In genomic region chr13:26952551-26953138, GRCh38 we compare ENCODE assay signal across 14 cellular contexts.
"Had no signal": no experiment of that assay in that cellular context is flagged by ENCODE, and none has a peak within 500 bp of the region (broad histone marks: within the 10 kb centered on the region; RNA-seq: fewer than 3 reads in every experiment).

No MANE protein-coding gene starts in this region.

- H3K4me2 ChIP-seq: smooth muscle cell had no signal

- H3K9me3 Mint-ChIP-seq: activated naive CD8-positive, alpha-beta T cell treated with anti-CD3 and anti-CD28 coated beads for 36 hours; activated T-cell treated with anti-CD3 and anti-CD28 coated beads, Interleukin-2, amount 50 U/mL, for 72 hours; type B pancreatic cell had no signal

- H3K4me1 Mint-ChIP-seq: activated naive CD8-positive, alpha-beta T cell treated with anti-CD3 and anti-CD28 coated beads for 36 hours had no signal

- H3K27ac ChIP-seq: cardiac muscle cell had no signal

- H3K27me3 ChIP-seq: cardiac muscle cell, heart left ventricle had no signal

- H3K36me3 ChIP-seq: cardiac muscle cell, heart left ventricle had no signal

- H3K4me3 ChIP-seq: cardiac muscle cell, heart left ventricle, smooth muscle cell had no signal

- H3K36me3 Mint-ChIP-seq: activated naive CD8-positive, alpha-beta T cell treated with anti-CD3 and anti-CD28 coated beads for 36 hours; type B pancreatic cell had no signal

- H3K4me3 Mint-ChIP-seq: activated naive CD8-positive, alpha-beta T cell treated with anti-CD3 and anti-CD28 coated beads for 36 hours; activated T-cell treated with anti-CD3 and anti-CD28 coated beads, Interleukin-2, amount 50 U/mL, for 72 hours; type B pancreatic cell had no signal

- H3K9me3 ChIP-seq: heart left ventricle had no signal

- DNase-seq: activated CD4-positive, alpha-beta T cell treated with anti-CD3 and anti-CD28 coated beads for 1 hour; activated CD4-positive, alpha-beta T cell treated with anti-CD3 and anti-CD28 coated beads, Interleukin-2, amount 50 U/mL, for 48 hours; activated gamma-delta T cell treated with Interleukin-2 at 50 U/mL for 16 hours; activated naive CD8-positive, alpha-beta T cell treated with anti-CD3 and anti-CD28 coated beads for 36 hours; activated T-cell treated with anti-CD3 and anti-CD28 coated beads, Interleukin-2, amount 50 U/mL, for 72 hours; effector CD4-positive, alpha-beta T cell; foreskin melanocyte; heart left ventricle; left ventricle myocardium superior; posterior cingulate gyrus; T-helper 9 cell had no signal

- H3K27ac Mint-ChIP-seq: activated naive CD8-positive, alpha-beta T cell treated with anti-CD3 and anti-CD28 coated beads for 36 hours; activated T-cell treated with anti-CD3 and anti-CD28 coated beads, Interleukin-2, amount 50 U/mL, for 72 hours had no signal
